8 cellular contexts compared by ENCODE assay signal in genomic region chr5:144169904-144170275, GRCh38. TPM values are rescaled to one million over a fixed set of nuclear protein-coding genes. Genes with fewer than 3 reads are reported as not detected.
DNase-seq lines count a peak whose midpoint lies in the region; TF ChIP-seq lines count a peak whose summit lies in the region.

No MANE protein-coding gene starts in this region.

- peaks cover 25% of the 10 kb centered on the region for H3K4me1 ChIP-seq in endocrine pancreas (ENCODE audit: control insufficient read depth, insufficient read depth, low read length)

- peak overlapping the region; percentile 84 for H3K4me3 Mint-ChIP-seq in osteocyte (ENCODE audit: unreplicated experiment)

- H3K4me1 Mint-ChIP-seq in osteocyte (ENCODE audit: unreplicated experiment): peaks cover 35% of the 10 kb centered on the region

- H3K9me3 Mint-ChIP-seq in osteocyte (ENCODE audit: unreplicated experiment): no peaks in the 10 kb centered on the region

- H3K36me3 ChIP-seq in endocrine pancreas (ENCODE audit: control insufficient read depth, insufficient read depth, low read length): no peaks in the 10 kb centered on the region

- H3K9me3 ChIP-seq in endocrine pancreas (ENCODE audit: control insufficient read depth, low read length): no peaks in the 10 kb centered on the region

- H3K36me3 Mint-ChIP-seq in osteocyte (ENCODE audit: unreplicated experiment): peaks cover 17% of the 10 kb centered on the region

- H3K27me3 ChIP-seq in endocrine pancreas (ENCODE audit: control insufficient read depth, insufficient read depth, low read length): no peaks in the 10 kb centered on the region

- H3K9ac ChIP-seq in endocrine pancreas (ENCODE audit: control insufficient read depth, insufficient read depth, low read length): peak overlapping the region; percentile 94

- DNase-seq in LNCaP clone FGC (ENCODE audit: low read depth) (no peak), osteocyte (ENCODE audit: extremely low spot score, unreplicated experiment) (no peak), DMS153 (lab: John Stamatoyannopoulos, UW) (no peak), mucosa of gallbladder (ENCODE audit: low spot score) (no peak), SW 1271 (lab: John Stamatoyannopoulos, UW) (no peak)
- no peak for DNase-seq in activated CD8-positive, alpha-beta memory T cell treated with anti-CD3 and anti-CD28 coated beads, Interleukin-2, amount 50 U/mL, for 4 hours

- peak overlapping the region; percentile 91 for H3K27ac Mint-ChIP-seq in osteocyte (ENCODE audit: unreplicated experiment)

- TF ChIP-seq CTCF in LNCaP clone FGC (IDR thresholded peaks at IDR 0.05; ENCODE audit: control insufficient read depth, extremely low read depth, insufficient read depth) (no peak), osteocyte (IDR thresholded peaks at IDR 0.05) (no peak)

- H3K27me3 Mint-ChIP-seq in osteocyte (ENCODE audit: unreplicated experiment): peaks cover 10% of the 10 kb centered on the region

- H3K4me3 ChIP-seq in GM08714 (ENCODE audit: low read length) (peak overlapping the region; percentile 90), LNCaP clone FGC (ENCODE audit: low read depth, low read length) (peak overlapping the region; percentile 87), endocrine pancreas (ENCODE audit: control insufficient read depth, insufficient read depth, low read length) (peak overlapping the region; percentile 99)

RNA-seq across cellular contexts. Expression of gene YIPF5, which starts 0.6 kb away (rescaled TPM):
- total RNA-seq in osteocyte: 79.2 and 84.6 TPM in 2 replicates
- 48.6 TPM for total RNA-seq in mucosa of gallbladder

RNA-seq across cellular contexts. Expression of gene KCTD16, which starts 0.8 kb away (rescaled TPM):
- total RNA-seq in osteocyte (0.37 and 0.51 TPM in 2 replicates), mucosa of gallbladder (0.35 TPM)
